In the genomic region with DNA sequence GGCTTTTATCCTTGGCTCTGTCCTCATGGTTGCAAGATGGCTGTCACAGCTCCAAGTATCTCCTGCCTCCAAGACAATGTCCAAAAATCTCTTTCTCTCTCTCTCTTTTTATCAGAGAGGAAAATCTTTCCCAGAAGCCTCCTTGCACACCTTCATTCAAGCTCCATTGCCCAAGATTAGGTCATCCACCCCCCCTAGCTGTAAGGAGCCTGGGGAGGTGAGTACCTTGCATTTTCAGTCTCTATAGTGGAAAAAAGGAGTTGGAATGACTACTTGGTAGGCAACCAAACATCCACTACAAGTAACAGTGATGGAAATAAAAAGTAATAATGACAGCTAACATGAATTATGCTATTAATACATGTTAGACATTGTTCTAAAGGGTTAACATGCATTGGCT, we compare ENCODE assay signal across 1 cellular context.
TF ChIP-seq lines count a peak whose summit lies in the region.

No MANE protein-coding gene starts in this region.

TF ChIP-seq in IMR-90, 13 proteins besides CTCF, POLR2A, EP300 and RAD21:
- TF ChIP-seq MXI1 (IDR thresholded peaks at IDR 0.05; ENCODE audit: borderline replicate concordance, low read depth, low read length): no peak
- no peak for TF ChIP-seq CEBPB (IDR thresholded peaks at IDR 0.05; ENCODE audit: low read depth, low read length)
- no peak for TF ChIP-seq MAZ (IDR thresholded peaks at IDR 0.05; ENCODE audit: borderline replicate concordance, low read depth, low read length)
- TF ChIP-seq RFX5 (IDR thresholded peaks at IDR 0.05; ENCODE audit: low read depth, low read length): no peak
